ENCODE assay signal across 1 cellular context in genomic region chr2:45649457-45649854, GRCh38.
TF ChIP-seq lines count a peak whose summit lies in the region.

No MANE protein-coding gene starts in this region.

TF ChIP-seq in H1, 55 proteins besides CTCF, POLR2A, EP300 and RAD21 (continued from another document):
- TF ChIP-seq ASH2L (IDR thresholded peaks at IDR 0.05; ENCODE audit: low read length) (no peak), TBP (IDR thresholded peaks at IDR 0.05; ENCODE audit: low read depth, low read length) (no peak), RNF2 (IDR thresholded peaks at IDR 0.05; ENCODE audit: borderline replicate concordance, low read depth, low read length, missing control alignments, poor library complexity, severe bottlenecking) (no peak), EGR1 (IDR thresholded peaks at IDR 0.05; ENCODE audit: borderline replicate concordance, low read depth, low read length) (no peak), EZH2 (IDR thresholded peaks at IDR 0.05; ENCODE audit: low read depth, low read length, severe bottlenecking) (no peak), SUZ12 (IDR thresholded peaks at IDR 0.05; ENCODE audit: low read length) (no peak), CEBPB (IDR thresholded peaks at IDR 0.05; ENCODE audit: low read depth, low read length) (no peak), HDAC6 (IDR thresholded peaks at IDR 0.05; ENCODE audit: low read depth, low read length) (no peak), SP1 (IDR thresholded peaks at IDR 0.05; ENCODE audit: low read depth, low read length) (no peak), CBX5 (IDR thresholded peaks at IDR 0.05; ENCODE audit: low read depth, low read length) (no peak), CHD7 (IDR thresholded peaks at IDR 0.05; ENCODE audit: insufficient replicate concordance, low read length) (no peak), SAP30 (IDR thresholded peaks at IDR 0.05; ENCODE audit: insufficient read depth, insufficient replicate concordance, low read length) (no peak), TAF7 (optimal IDR thresholded peaks at IDR 0.05; ENCODE audit: borderline replicate concordance, low read depth, low read length) (no peak), SIRT6 (IDR thresholded peaks at IDR 0.05; ENCODE audit: low read length) (no peak), GTF2F1 (IDR thresholded peaks at IDR 0.05; ENCODE audit: borderline replicate concordance, low read depth, low read length) (no peak)
